ENCODE assay signal across 10 cellular contexts in the genomic region with DNA sequence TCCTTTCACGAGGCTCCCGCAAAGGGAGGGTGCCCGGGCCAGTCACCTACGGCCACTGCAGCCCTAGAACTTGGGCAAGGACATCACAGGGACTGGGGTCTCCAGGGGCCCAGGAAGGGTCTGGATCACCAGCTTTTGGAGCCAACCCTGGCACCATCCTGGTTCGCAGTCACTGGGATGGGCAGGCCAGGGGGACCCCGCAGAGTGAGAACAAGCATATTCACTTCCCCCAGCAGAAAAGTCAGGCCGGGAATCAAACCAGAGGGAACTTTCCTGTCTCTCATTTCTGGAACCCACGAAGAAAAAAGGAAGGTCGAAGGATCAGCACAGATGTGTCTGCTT. TPM values are rescaled to one million over a fixed set of nuclear protein-coding genes. Genes with fewer than 3 reads are reported as not detected.
DNase-seq lines count a peak whose midpoint lies in the region; ATAC-seq and TF ChIP-seq lines count a peak whose summit lies in the region.
"Had no signal": no experiment of that assay in that cellular context is flagged by ENCODE, and none has a peak within 500 bp of the region (broad histone marks: within the 10 kb centered on the region; RNA-seq: fewer than 3 reads in every experiment).

No MANE protein-coding gene starts in this region.

- H3K9me3 ChIP-seq in Peyer's patch (no peaks in the 10 kb centered on the region), Caco-2 (no peaks in the 10 kb centered on the region)

- no TSS peak for BruUV-seq in Calu3 (replicated peaks; lab: Mats Ljungman, UMichigan)
- BruUV-seq in Caco-2 (replicated peaks; lab: Mats Ljungman, UMichigan) = no TSS peak

- H3K36me3 Mint-ChIP-seq in Calu3 (ENCODE audit: insufficient read depth, unreplicated experiment) = peaks cover 58% of the 10 kb centered on the region
- peaks cover 14% of the 10 kb centered on the region for H3K36me3 Mint-ChIP-seq in endothelial cell (ENCODE audit: low read depth, unreplicated experiment)
- peaks cover 2% of the 10 kb centered on the region for H3K36me3 Mint-ChIP-seq in progenitor cell of endocrine pancreas (ENCODE audit: insufficient read depth)
- peaks cover 13% of the 10 kb centered on the region for H3K36me3 Mint-ChIP-seq in Caco-2 (ENCODE audit: insufficient read depth, unreplicated experiment)

- CTCF ChIA-PET in Calu3 (lab: Charles Lee) = no interaction called here
- CTCF ChIA-PET in Caco-2 (lab: Charles Lee) = no interaction called here

- TF ChIP-seq CTCF in Calu3 (IDR thresholded peaks at IDR 0.05; ENCODE audit: unreplicated experiment) (no peak), Peyer's patch (IDR thresholded peaks at IDR 0.05) (no peak), endothelial cell (IDR thresholded peaks at IDR 0.05; ENCODE audit: unreplicated experiment) (no peak), progenitor cell of endocrine pancreas (IDR thresholded peaks at IDR 0.05; ENCODE audit: unreplicated experiment) (no peak), Caco-2 (IDR thresholded peaks at IDR 0.05; ENCODE audit: insufficient read depth in 1 of 2, low read depth in 1 of 2, low read length in 1 of 2, severe bottlenecking in 1 of 2, unreplicated experiment in 1 of 2) (no peak)

- ATAC-seq in GM18520 (IDR thresholded peaks at IDR 0.05; ENCODE audit: unreplicated experiment) = no peak
- ATAC-seq in HG03378 (IDR thresholded peaks at IDR 0.05; ENCODE audit: unreplicated experiment) = no peak

- no peak for TF ChIP-seq POLR2A in Peyer's patch (IDR thresholded peaks at IDR 0.05)

- H3K27ac Mint-ChIP-seq in Calu3 (ENCODE audit: unreplicated experiment) = no peak overlapping the region
- peak overlapping the region; percentile 92 for H3K27ac Mint-ChIP-seq in endothelial cell (ENCODE audit: unreplicated experiment)
- H3K27ac Mint-ChIP-seq in progenitor cell of endocrine pancreas = peak overlapping the region; percentile 68
- H3K27ac Mint-ChIP-seq in Caco-2 (ENCODE audit: unreplicated experiment) = no peak overlapping the region

- H3K9me3 Mint-ChIP-seq in Calu3 (ENCODE audit: low read depth, unreplicated experiment) (no peaks in the 10 kb centered on the region), endothelial cell (ENCODE audit: unreplicated experiment) (no peaks in the 10 kb centered on the region), progenitor cell of endocrine pancreas (ENCODE audit: low read depth) (no peaks in the 10 kb centered on the region), Caco-2 (ENCODE audit: unreplicated experiment) (no peaks in the 10 kb centered on the region)

- H3K4me3 Mint-ChIP-seq in Calu3 (ENCODE audit: low read depth, unreplicated experiment) = peak overlapping the region; percentile 6
- peak overlapping the region; percentile 65 for H3K4me3 Mint-ChIP-seq in endothelial cell (ENCODE audit: unreplicated experiment)
- H3K4me3 Mint-ChIP-seq in progenitor cell of endocrine pancreas (ENCODE audit: low read depth) = no peak overlapping the region
- H3K4me3 Mint-ChIP-seq in Caco-2 (ENCODE audit: unreplicated experiment) = no peak overlapping the region

- H3K36me3 ChIP-seq in Peyer's patch = peaks cover 0 to 5% (median 0%) of the 10 kb centered on the region in 3 donors
- H3K36me3 ChIP-seq in Caco-2 (ENCODE audit: control insufficient read depth, insufficient read depth, low read length) = no peaks in the 10 kb centered on the region

- peaks cover 99% of the 10 kb centered on the region for H3K4me1 Mint-ChIP-seq in Calu3 (ENCODE audit: low read depth, unreplicated experiment)
- peaks cover 86% of the 10 kb centered on the region for H3K4me1 Mint-ChIP-seq in endothelial cell (ENCODE audit: unreplicated experiment)
- peaks cover 74% of the 10 kb centered on the region for H3K4me1 Mint-ChIP-seq in progenitor cell of endocrine pancreas (ENCODE audit: low read depth)
- peaks cover 19% of the 10 kb centered on the region for H3K4me1 Mint-ChIP-seq in Caco-2 (ENCODE audit: low read depth, unreplicated experiment)

- POLR2A ChIA-PET in Caco-2 (lab: Charles Lee) = no interaction called here

- H3K4me3 ChIP-seq in Peyer's patch (peak overlapping the region in 1 of 4 donors; percentile 5), Caco-2 (ENCODE audit: low read depth, low read length) (no peak overlapping the region)

- H3K27me3 ChIP-seq in Peyer's patch = no peaks in the 10 kb centered on the region
- H3K27me3 ChIP-seq in Caco-2 (replicated peaks; ENCODE audit: control insufficient read depth, insufficient read depth, low read length) = no peaks in the 10 kb centered on the region

- intact Hi-C loops in Calu3 (cut with micrococcal nuclease; ENCODE audit: unreplicated experiment) = no loop called here
- intact Hi-C loops in Caco-2 (cut with micrococcal nuclease; ENCODE audit: unreplicated experiment) = no loop called here

- H3K27me3 Mint-ChIP-seq in Calu3 (ENCODE audit: unreplicated experiment) (no peaks in the 10 kb centered on the region), endothelial cell (ENCODE audit: unreplicated experiment) (peaks cover 2% of the 10 kb centered on the region), progenitor cell of endocrine pancreas (no peaks in the 10 kb centered on the region), Caco-2 (ENCODE audit: insufficient read depth, unreplicated experiment) (no peaks in the 10 kb centered on the region)

- H3K4me1 ChIP-seq in Peyer's patch (peaks cover 39 to 94% (median 54%) of the 10 kb centered on the region in 4 donors), Caco-2 (peaks cover 46% of the 10 kb centered on the region)

- DNase-seq in Calu3 (no peak), Peyer's patch (no peak), endothelial cell (ENCODE audit: low spot score) (no peak), progenitor cell of endocrine pancreas (ENCODE audit: low spot score, unreplicated experiment) (no peak), retina (no peak), Caco-2 (no peak)
- DNase-seq: amniotic stem cell; stimulated activated CD4-positive, alpha-beta T cell treated with anti-CD3 and anti-CD28 coated beads, Interleukin-1b, Interleukin-23, amount 100 ng/mL, for 48 hours had no signal

- H3K27ac ChIP-seq in Peyer's patch = peak overlapping the region; percentile 72 to 86 (median 78)

RNA-seq across cellular contexts. Expression of a gene that starts 15.4 kb away (rescaled TPM):
- 11.2 and 13.7 TPM in 2 replicates for total RNA-seq in Calu3 (2022)
- 100 to 1,000 TPM in 1 of 4 donors, 10 to 100 TPM in 3; 42.9 to 100 (median 68.7) TPM for total RNA-seq in Peyer's patch
- total RNA-seq in endothelial cell (ENCODE audit: unreplicated experiment) = 30.1 TPM
- 24.3 and 27.8 TPM in 2 replicates for total RNA-seq in progenitor cell of endocrine pancreas
- total RNA-seq in Caco-2 (2022) = 9.3 and 9.5 TPM in 2 replicates

Comparison
In these comparisons a context has a peak if more than half of its experiments do, and no peak if none do; other contexts are left out.
1. H3K27ac Mint-ChIP-seq: peak in endothelial cell (single experiment) and progenitor cell of endocrine pancreas (single experiment); none in Calu3 (single experiment) and Caco-2 (single experiment).
2. H3K4me3 Mint-ChIP-seq: peak in Calu3 (single experiment) and endothelial cell (single experiment); none in progenitor cell of endocrine pancreas (single experiment) and Caco-2 (single experiment).